In the genomic region with DNA sequence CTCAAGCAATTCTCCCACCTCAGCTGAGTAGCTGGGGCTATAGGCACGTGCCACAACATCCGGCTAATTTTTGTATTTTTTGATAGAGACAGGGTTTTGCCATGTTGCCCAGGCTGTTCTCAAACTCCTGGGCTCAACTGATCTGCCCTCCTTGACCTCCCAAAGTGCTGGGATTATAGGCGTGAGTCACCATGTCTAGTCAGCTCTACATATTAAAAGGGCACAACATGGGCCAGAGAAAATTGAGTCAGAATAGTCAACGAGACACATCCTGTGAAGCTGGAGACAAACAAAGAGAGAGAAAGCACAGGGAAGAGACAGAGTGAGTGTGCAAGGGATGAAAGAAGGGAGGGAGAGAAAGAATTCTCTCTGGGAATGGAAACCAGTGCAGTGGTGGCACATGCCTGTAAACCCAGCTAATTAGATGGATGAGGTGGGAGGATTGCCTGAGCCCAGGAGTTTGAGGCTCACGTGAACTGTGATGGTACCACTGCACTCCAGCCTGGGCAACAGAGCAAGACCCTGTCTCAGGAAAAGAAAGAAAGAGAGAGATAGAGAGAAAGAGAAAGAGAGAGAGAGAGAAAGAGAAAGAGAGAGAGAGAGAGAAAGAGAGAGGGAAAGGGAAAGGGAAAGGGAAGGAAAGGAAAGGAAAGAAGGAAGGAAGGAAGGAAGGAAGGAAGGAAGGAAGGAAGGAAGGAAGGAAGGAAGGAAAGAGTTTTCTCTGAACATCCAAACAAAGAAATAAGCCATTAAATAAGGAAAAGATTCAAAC, we compare ENCODE assay signal across 1 cellular context.
TF ChIP-seq lines count a peak whose summit lies in the region.

No MANE protein-coding gene starts in this region.

TF ChIP-seq in GM23338, 12 proteins besides CTCF, POLR2A, EP300 and RAD21 (continued from another document):
- TF ChIP-seq, protein P1, sequence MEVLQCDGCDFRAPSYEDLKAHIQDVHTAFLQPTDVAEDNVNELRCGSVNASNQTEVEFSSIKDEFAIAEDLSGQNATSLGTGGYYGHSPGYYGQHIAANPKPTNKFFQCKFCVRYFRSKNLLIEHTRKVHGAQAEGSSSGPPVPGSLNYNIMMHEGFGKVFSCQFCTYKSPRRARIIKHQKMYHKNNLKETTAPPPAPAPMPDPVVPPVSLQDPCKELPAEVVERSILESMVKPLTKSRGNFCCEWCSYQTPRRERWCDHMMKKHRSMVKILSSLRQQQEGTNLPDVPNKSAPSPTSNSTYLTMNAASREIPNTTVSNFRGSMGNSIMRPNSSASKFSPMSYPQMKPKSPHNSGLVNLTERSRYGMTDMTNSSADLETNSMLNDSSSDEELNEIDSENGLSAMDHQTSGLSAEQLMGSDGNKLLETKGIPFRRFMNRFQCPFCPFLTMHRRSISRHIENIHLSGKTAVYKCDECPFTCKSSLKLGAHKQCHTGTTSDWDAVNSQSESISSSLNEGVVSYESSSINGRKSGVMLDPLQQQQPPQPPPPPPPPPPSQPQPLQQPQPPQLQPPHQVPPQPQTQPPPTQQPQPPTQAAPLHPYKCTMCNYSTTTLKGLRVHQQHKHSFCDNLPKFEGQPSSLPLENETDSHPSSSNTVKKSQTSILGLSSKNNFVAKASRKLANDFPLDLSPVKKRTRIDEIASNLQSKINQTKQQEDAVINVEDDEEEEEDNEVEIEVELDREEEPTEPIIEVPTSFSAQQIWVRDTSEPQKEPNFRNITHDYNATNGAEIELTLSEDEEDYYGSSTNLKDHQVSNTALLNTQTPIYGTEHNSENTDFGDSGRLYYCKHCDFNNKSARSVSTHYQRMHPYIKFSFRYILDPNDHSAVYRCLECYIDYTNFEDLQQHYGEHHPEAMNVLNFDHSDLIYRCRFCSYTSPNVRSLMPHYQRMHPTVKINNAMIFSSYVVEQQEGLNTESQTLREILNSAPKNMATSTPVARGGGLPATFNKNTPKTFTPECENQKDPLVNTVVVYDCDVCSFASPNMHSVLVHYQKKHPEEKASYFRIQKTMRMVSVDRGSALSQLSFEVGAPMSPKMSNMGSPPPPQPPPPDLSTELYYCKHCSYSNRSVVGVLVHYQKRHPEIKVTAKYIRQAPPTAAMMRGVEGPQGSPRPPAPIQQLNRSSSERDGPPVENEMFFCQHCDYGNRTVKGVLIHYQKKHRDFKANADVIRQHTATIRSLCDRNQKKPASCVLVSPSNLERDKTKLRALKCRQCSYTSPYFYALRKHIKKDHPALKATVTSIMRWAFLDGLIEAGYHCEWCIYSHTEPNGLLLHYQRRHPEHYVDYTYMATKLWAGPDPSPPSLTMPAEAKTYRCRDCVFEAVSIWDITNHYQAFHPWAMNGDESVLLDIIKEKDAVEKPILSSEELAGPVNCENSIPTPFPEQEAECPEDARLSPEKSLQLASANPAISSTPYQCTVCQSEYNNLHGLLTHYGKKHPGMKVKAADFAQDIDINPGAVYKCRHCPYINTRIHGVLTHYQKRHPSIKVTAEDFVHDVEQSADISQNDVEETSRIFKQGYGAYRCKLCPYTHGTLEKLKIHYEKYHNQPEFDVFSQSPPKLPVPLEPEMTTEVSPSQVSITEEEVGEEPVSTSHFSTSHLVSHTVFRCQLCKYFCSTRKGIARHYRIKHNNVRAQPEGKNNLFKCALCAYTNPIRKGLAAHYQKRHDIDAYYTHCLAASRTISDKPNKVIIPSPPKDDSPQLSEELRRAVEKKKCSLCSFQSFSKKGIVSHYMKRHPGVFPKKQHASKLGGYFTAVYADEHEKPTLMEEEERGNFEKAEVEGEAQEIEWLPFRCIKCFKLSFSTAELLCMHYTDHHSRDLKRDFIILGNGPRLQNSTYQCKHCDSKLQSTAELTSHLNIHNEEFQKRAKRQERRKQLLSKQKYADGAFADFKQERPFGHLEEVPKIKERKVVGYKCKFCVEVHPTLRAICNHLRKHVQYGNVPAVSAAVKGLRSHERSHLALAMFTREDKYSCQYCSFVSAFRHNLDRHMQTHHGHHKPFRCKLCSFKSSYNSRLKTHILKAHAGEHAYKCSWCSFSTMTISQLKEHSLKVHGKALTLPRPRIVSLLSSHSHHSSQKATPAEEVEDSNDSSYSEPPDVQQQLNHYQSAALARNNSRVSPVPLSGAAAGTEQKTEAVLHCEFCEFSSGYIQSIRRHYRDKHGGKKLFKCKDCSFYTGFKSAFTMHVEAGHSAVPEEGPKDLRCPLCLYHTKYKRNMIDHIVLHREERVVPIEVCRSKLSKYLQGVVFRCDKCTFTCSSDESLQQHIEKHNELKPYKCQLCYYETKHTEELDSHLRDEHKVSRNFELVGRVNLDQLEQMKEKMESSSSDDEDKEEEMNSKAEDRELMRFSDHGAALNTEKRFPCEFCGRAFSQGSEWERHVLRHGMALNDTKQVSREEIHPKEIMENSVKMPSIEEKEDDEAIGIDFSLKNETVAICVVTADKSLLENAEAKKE (CRISPR knock-in tag; IDR thresholded peaks at IDR 0.05), result no peak
- TF ChIP-seq, protein P2, sequence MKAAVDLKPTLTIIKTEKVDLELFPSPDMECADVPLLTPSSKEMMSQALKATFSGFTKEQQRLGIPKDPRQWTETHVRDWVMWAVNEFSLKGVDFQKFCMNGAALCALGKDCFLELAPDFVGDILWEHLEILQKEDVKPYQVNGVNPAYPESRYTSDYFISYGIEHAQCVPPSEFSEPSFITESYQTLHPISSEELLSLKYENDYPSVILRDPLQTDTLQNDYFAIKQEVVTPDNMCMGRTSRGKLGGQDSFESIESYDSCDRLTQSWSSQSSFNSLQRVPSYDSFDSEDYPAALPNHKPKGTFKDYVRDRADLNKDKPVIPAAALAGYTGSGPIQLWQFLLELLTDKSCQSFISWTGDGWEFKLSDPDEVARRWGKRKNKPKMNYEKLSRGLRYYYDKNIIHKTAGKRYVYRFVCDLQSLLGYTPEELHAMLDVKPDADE (IDR thresholded peaks at IDR 0.05), result no peak
- TF ChIP-seq EZH2 (IDR thresholded peaks at IDR 0.05; ENCODE audit: low read depth, unreplicated experiment), result no peak
- TF ChIP-seq NANOG (IDR thresholded peaks at IDR 0.05; ENCODE audit: borderline replicate concordance), result no peak
- TF ChIP-seq, protein P3, sequence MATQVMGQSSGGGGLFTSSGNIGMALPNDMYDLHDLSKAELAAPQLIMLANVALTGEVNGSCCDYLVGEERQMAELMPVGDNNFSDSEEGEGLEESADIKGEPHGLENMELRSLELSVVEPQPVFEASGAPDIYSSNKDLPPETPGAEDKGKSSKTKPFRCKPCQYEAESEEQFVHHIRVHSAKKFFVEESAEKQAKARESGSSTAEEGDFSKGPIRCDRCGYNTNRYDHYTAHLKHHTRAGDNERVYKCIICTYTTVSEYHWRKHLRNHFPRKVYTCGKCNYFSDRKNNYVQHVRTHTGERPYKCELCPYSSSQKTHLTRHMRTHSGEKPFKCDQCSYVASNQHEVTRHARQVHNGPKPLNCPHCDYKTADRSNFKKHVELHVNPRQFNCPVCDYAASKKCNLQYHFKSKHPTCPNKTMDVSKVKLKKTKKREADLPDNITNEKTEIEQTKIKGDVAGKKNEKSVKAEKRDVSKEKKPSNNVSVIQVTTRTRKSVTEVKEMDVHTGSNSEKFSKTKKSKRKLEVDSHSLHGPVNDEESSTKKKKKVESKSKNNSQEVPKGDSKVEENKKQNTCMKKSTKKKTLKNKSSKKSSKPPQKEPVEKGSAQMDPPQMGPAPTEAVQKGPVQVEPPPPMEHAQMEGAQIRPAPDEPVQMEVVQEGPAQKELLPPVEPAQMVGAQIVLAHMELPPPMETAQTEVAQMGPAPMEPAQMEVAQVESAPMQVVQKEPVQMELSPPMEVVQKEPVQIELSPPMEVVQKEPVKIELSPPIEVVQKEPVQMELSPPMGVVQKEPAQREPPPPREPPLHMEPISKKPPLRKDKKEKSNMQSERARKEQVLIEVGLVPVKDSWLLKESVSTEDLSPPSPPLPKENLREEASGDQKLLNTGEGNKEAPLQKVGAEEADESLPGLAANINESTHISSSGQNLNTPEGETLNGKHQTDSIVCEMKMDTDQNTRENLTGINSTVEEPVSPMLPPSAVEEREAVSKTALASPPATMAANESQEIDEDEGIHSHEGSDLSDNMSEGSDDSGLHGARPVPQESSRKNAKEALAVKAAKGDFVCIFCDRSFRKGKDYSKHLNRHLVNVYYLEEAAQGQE (IDR thresholded peaks at IDR 0.05; ENCODE audit: unreplicated experiment), result no peak
- no peak for TF ChIP-seq JUNB (IDR thresholded peaks at IDR 0.05; ENCODE audit: unreplicated experiment)
- no peak for TF ChIP-seq ZNF331 (CRISPR knock-in tag; IDR thresholded peaks at IDR 0.05; ENCODE audit: low read depth)
